8 cellular contexts compared by ENCODE assay signal in the genomic region with DNA sequence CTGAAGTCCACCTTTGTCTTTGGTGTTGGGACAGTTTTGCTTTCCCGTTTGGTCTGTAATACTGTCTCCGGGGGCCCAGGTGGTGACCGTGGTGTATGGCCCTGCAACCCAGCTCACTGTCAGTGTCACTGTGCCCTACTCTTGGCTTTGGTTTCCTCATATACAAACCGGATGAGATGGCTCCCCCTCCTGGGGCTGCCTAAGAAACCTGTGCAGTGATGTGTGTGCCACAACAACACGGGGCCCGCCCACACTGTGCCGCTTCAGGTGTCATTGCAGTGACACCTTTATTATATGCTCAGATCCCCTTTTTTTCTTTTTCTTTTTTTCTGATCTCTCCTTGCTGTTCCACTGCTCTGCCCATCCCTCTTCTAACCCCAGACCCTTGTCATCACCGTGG.
DNase-seq lines count a peak whose midpoint lies in the region; ATAC-seq, FAIRE-seq and TF ChIP-seq lines count a peak whose summit lies in the region.

No MANE protein-coding gene starts in this region.

- no peak for TF ChIP-seq EP300 in esophagus muscularis mucosa (IDR thresholded peaks at IDR 0.05)

- no peaks in the 10 kb centered on the region for H3K36me3 ChIP-seq in small intestine (ENCODE audit: control insufficient read depth in 2 of 2, insufficient read depth in 2 of 2, low read length in 2 of 2)
- peaks cover 16 to 49% (median 36%) of the 10 kb centered on the region in 4 donors for H3K36me3 ChIP-seq in esophagus muscularis mucosa

- H3K4me3 Mint-ChIP-seq in T-helper 17 cell: no peak overlapping the region
- no peak overlapping the region for H3K4me3 Mint-ChIP-seq in osteocyte (ENCODE audit: unreplicated experiment)

- TF ChIP-seq POLR2A in esophagus muscularis mucosa (IDR thresholded peaks at IDR 0.05; ENCODE audit: low read depth) (no peak), erythroblast (IDR thresholded peaks at IDR 0.05; ENCODE audit: low read length) (no peak)

- no peaks in the 10 kb centered on the region for H3K27me3 ChIP-seq in small intestine (ENCODE audit: control insufficient read depth in 2 of 2, insufficient read depth in 2 of 2, low read length in 2 of 2)
- H3K27me3 ChIP-seq in esophagus muscularis mucosa: no peaks in the 10 kb centered on the region

- H3K27ac Mint-ChIP-seq in T-helper 17 cell (peak overlapping the region; percentile 24), osteocyte (ENCODE audit: unreplicated experiment) (no peak overlapping the region)

- H3K9me3 Mint-ChIP-seq in osteocyte (ENCODE audit: unreplicated experiment): no peaks in the 10 kb centered on the region

- peak; percentile 100 for ATAC-seq in GM18868 (IDR thresholded peaks at IDR 0.05; ENCODE audit: unreplicated experiment)
- peak; percentile 90 for ATAC-seq in HG02798 (IDR thresholded peaks at IDR 0.05; ENCODE audit: poor library complexity, unreplicated experiment)
- peak; percentile 97 for ATAC-seq in T-helper 17 cell

- intact Hi-C loops in esophagus muscularis mucosa (cut with DNase I): no loop called here

- H3K36me3 Mint-ChIP-seq in T-helper 17 cell (ENCODE audit: low read depth) (peaks cover 11% of the 10 kb centered on the region), osteocyte (ENCODE audit: unreplicated experiment) (peaks cover 47% of the 10 kb centered on the region)

- H3K4me1 Mint-ChIP-seq in T-helper 17 cell: peaks cover 21% of the 10 kb centered on the region
- peaks cover 21% of the 10 kb centered on the region for H3K4me1 Mint-ChIP-seq in osteocyte (ENCODE audit: unreplicated experiment)

- H3K9me3 ChIP-seq in T-helper 17 cell (ENCODE audit: control insufficient read depth, low read length, poor library complexity, severe bottlenecking): no peaks in the 10 kb centered on the region
- H3K9me3 ChIP-seq in small intestine (ENCODE audit: control insufficient read depth, low read depth): no peaks in the 10 kb centered on the region
- no peaks in the 10 kb centered on the region for H3K9me3 ChIP-seq in esophagus muscularis mucosa

- DNase-seq in T-helper 17 cell (peak in 2 of 3 donors; percentile 22 to 29), small intestine (peak; percentile 23), esophagus muscularis mucosa (ENCODE audit: extremely low spot score) (no peak), dedifferentiated amniotic fluid mesenchymal stem cell (ENCODE audit: extremely low spot score) (no peak), osteocyte (ENCODE audit: extremely low spot score, unreplicated experiment) (no peak), erythroblast (lab: John Stamatoyannopoulos, UW) (no peak)

- H3K27me3 Mint-ChIP-seq in T-helper 17 cell: no peaks in the 10 kb centered on the region
- no peaks in the 10 kb centered on the region for H3K27me3 Mint-ChIP-seq in osteocyte (ENCODE audit: unreplicated experiment)

- FAIRE-seq in small intestine (lab: Jason Lieb, UNC): no peak

- H3K4me3 ChIP-seq in small intestine (ENCODE audit: low read depth in 1 of 2, low read length in 2 of 2) (no peak overlapping the region), esophagus muscularis mucosa (no peak overlapping the region)

- H3K27ac ChIP-seq in small intestine (ENCODE audit: low read depth in 1 of 2, low read length in 1 of 2) (no peak overlapping the region), esophagus muscularis mucosa (replicated peaks in 1 of 4) (no peak overlapping the region)

- H3K4me1 ChIP-seq in small intestine (ENCODE audit: control insufficient read depth in 2 of 2, insufficient read depth in 1 of 2, low read depth in 1 of 2, low read length in 1 of 2): no peaks in the 10 kb centered on the region
- no peaks in the 10 kb centered on the region for H3K4me1 ChIP-seq in esophagus muscularis mucosa

- TF ChIP-seq CTCF in esophagus muscularis mucosa (IDR thresholded peaks at IDR 0.05) (no peak), osteocyte (IDR thresholded peaks at IDR 0.05) (no peak)

- 68 to 80% (median 70%) methylated on average over 8 of the region's 8 CpGs for WGBS in small intestine, 3 donors
- WGBS in esophagus muscularis mucosa: 94% methylated on average over 8 of the region's 8 CpGs

Comparison
In these comparisons a context has a peak if more than half of its experiments do, and no peak if none do; other contexts are left out.
1. DNase-seq: peak in T-helper 17 cell (2 of 3) and small intestine (single experiment); none in esophagus muscularis mucosa (single experiment), dedifferentiated amniotic fluid mesenchymal stem cell (single experiment), osteocyte (single experiment) and erythroblast (0 of 2).
2. Peak in every context shown above with its lines, with median percentiles within 50 percentile points of each other: ATAC-seq.